8 cellular contexts compared by ENCODE assay signal in the genomic region with DNA sequence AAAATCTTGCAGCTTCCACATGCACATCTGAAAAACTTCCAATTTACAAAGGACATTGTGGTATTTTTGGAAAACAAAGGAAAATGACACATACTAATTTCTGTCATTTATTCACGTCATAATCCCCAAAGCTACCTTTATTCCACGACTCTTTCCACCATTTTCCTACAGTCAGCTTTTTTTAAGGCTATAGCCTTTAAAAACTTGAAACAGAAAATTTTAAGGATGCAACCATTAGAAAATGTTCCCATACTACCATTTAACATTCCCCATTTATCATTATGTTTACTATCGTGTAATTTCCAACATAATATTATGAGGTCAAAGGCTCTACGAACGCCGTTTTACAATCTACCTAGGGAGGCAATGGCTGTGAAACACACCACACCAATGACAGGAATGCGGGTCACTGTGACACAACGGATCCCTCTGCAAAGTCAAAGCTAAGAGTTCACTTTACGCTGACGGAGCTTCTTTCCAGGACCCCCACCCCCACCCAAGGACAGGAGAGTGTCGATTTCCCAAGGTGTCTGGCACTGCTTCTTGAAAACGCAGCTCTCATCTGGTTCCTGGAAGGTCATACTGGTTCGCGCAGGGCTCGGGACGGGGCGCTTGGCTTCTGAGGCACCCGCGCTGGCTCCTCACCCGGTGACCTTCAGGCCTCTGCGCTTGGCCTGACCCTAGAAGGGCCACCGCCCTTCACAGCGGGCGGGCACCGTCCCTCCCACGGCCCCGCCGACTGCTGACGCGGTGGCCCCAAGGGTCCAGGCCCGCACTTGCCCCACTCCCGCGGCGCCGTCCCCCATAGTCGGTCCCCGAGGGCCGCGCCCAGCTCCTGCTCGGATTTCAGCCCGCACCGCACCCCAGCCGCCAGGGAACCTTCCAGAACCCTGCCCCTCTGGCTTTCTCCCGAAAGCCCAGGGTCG. TPM values are rescaled to one million over a fixed set of nuclear protein-coding genes. Genes with fewer than 3 reads are reported as not detected.
A peak's percentile ranks its signal among the peaks of the same experiment; 100 is the strongest.
DNase-seq lines count a peak whose midpoint lies in the region; ATAC-seq and TF ChIP-seq lines count a peak whose summit lies in the region.

No MANE protein-coding gene starts in this region.

- H3K4me3 ChIP-seq in HFF-Myc (replicated peaks; ENCODE audit: low read depth, low read length) = peak overlapping the region; percentile 62
- H3K4me3 ChIP-seq in left lung = peak overlapping the region; percentile 63 to 71

- no peak for DNase-seq in HFF-Myc (ENCODE audit: extremely low read depth, low read depth)
- peak; percentile 26 for DNase-seq in NOMO-1 (lab: John Stamatoyannopoulos, UW; ENCODE audit: unreplicated experiment in 2 of 2)
- peak; percentile 82 to 90 for DNase-seq in left lung
- peak; percentile 36 for DNase-seq in superior temporal gyrus (ENCODE audit: extremely low spot score)
- DNase-seq in cortex of kidney (lab: John Stamatoyannopoulos, UW) = no peak
- no peak for DNase-seq in T-helper 9 cell

- ATAC-seq in GM18502 (IDR thresholded peaks at IDR 0.05; ENCODE audit: poor library complexity, unreplicated experiment) (peak; percentile 40), left lung (peak; percentile 77)

- H3K9me3 ChIP-seq in left lung = peaks cover 0 to 3% of the 10 kb centered on the region in 2 donors

- intact Hi-C loops in left lung (cut with DNase I) = no loop called here

- no peaks in the 10 kb centered on the region for H3K36me3 ChIP-seq in left lung

- no peak for TF ChIP-seq CTCF in HFF-Myc (IDR thresholded peaks at IDR 0.05; ENCODE audit: low read depth, low read length, missing control alignments)
- no peak for TF ChIP-seq CTCF in left lung (IDR thresholded peaks at IDR 0.05)

- peaks cover 0 to 9% of the 10 kb centered on the region in 2 donors for H3K4me1 ChIP-seq in left lung

- H3K27me3 ChIP-seq in left lung = no peaks in the 10 kb centered on the region

- H3K27ac ChIP-seq in cingulate gyrus (ENCODE audit: low read depth, low read length) (peak overlapping the region; percentile 87), left lung (peak overlapping the region; percentile 94 to 97)

RNA-seq across cellular contexts. Expression of gene ATF3, which starts 50.6 kb away (rescaled TPM):
- 10 to 100 TPM; 14.0 to 57.7 TPM for total RNA-seq in left lung

Comparison
In these comparisons a context has a peak if more than half of its experiments do, and no peak if none do; other contexts are left out.
1. DNase-seq: peak in NOMO-1 (2 of 2), left lung (2 of 2) and superior temporal gyrus (single experiment); none in HFF-Myc (single experiment), cortex of kidney (single experiment) and T-helper 9 cell (single experiment).